In the genomic region with DNA sequence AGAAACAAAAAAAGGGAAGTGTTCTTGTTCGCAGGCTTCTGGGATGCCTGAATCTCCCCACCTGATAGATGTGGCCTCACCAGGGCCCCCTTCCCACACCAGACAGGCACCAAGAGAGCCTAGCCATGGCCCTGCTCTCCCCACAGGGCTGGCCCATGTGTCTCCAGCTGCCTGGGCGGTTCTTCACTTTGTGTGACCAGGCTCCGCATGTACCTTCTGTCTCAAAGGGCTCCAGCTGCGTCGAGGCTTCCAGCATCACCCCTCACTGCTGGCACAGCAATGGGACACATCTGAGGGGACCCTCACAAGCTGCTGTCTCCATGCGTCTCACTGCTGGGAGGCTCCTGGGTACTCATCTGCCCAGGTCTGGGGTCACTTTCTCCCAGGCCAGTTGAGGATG, we compare ENCODE assay signal across 23 cellular contexts.
DNase-seq lines count a peak whose midpoint lies in the region; ATAC-seq and TF ChIP-seq lines count a peak whose summit lies in the region.
"Had no signal": no experiment of that assay in that cellular context is flagged by ENCODE, and none has a peak within 500 bp of the region (broad histone marks: within the 10 kb centered on the region; RNA-seq: fewer than 3 reads in every experiment).

No MANE protein-coding gene starts in this region.

- H2BK12ac ChIP-seq in neuronal stem cell (ENCODE audit: low read length), result no peak overlapping the region

- H3K9ac ChIP-seq in neuronal stem cell (ENCODE audit: low read depth, low read length, poor library complexity), result no peak overlapping the region
- H3K9ac ChIP-seq: BLaER1, SK-N-SH had no signal

- H2AFZ ChIP-seq in neuronal stem cell (ENCODE audit: low read length) (no peak overlapping the region), hepatocyte (no peak overlapping the region)

- no peak overlapping the region for H3K27ac ChIP-seq in left ventricle myocardium inferior (replicated peaks)
- no peak overlapping the region for H3K27ac ChIP-seq in neuronal stem cell (replicated peaks; ENCODE audit: low read length)
- no peak overlapping the region for H3K27ac ChIP-seq in upper lobe of right lung
- no peak overlapping the region for H3K27ac ChIP-seq in hepatocyte
- H3K27ac ChIP-seq: A549, BLaER1 had no signal

- no peaks in the 10 kb centered on the region for H3K9me2 ChIP-seq in hepatocyte (replicated peaks; ENCODE audit: insufficient read depth)
- H3K9me2 ChIP-seq: SK-N-SH had no signal

- WGBS in neuronal stem cell (ENCODE audit: extremely low coverage in 2 of 2, insufficient read length in 2 of 2, insufficient replicate concordance in 1 of 2), 2 donors, result no CpG with 5 or more reads among the region's 6 CpGs
- WGBS in hepatocyte (ENCODE audit: low lambda C conversion rate, missing lambda C conversion rate), result 89% methylated on average over 6 of the region's 6 CpGs

- H2BK120ac ChIP-seq in neuronal stem cell (ENCODE audit: low read depth, low read length), result no peak overlapping the region

- H3K36me3 ChIP-seq in left ventricle myocardium inferior, result no peaks in the 10 kb centered on the region
- no peaks in the 10 kb centered on the region for H3K36me3 ChIP-seq in neuronal stem cell (replicated peaks in 1 of 2; ENCODE audit: control insufficient read depth in 2 of 2, insufficient read depth in 2 of 2, low read length in 2 of 2)
- no peaks in the 10 kb centered on the region for H3K36me3 ChIP-seq in upper lobe of right lung
- H3K36me3 ChIP-seq in hepatocyte (replicated peaks; ENCODE audit: insufficient read depth, low read depth), result no peaks in the 10 kb centered on the region
- H3K36me3 ChIP-seq: BLaER1 had no signal

- H3K4ac ChIP-seq in neuronal stem cell (ENCODE audit: low read length), result no peak overlapping the region

- H3K4me3 ChIP-seq in left ventricle myocardium inferior (no peak overlapping the region), neuronal stem cell (ENCODE audit: low read length in 2 of 2) (no peak overlapping the region), upper lobe of right lung (no peak overlapping the region), hepatocyte (no peak overlapping the region)
- H3K4me3 ChIP-seq: A549, BLaER1, GM12878, K562 had no signal

- no peak overlapping the region for H3K14ac ChIP-seq in neuronal stem cell (ENCODE audit: low read length)

- H4K91ac ChIP-seq in neuronal stem cell (ENCODE audit: low read depth, low read length, poor library complexity), result no peak overlapping the region

- no peaks in the 10 kb centered on the region for H4K20me1 ChIP-seq in hepatocyte (ENCODE audit: insufficient read depth, poor library complexity, severe bottlenecking)
- H4K20me1 ChIP-seq: BLaER1 had no signal

- peak; percentile 74 for DNase-seq in cardiac septum (ENCODE audit: low spot score)
- DNase-seq in left ventricle myocardium inferior, result no peak
- DNase-seq in activated CD8-positive, alpha-beta memory T cell treated with anti-CD3 and anti-CD28 coated beads, Interleukin-2, amount 50 U/mL, for 48 hours, result peak; percentile 35
- no peak for DNase-seq in neuronal stem cell (ENCODE audit: low spot score)
- DNase-seq in upper lobe of right lung, result peak; percentile 35
- no peak for DNase-seq in hepatocyte (ENCODE audit: low spot score)
- DNase-seq in NCI-H1048 (lab: John Stamatoyannopoulos, UW), result no peak
- DNase-seq in NK-92 treated with Interleukin-12 subunit alpha and Interleukin-12 subunit beta, amount 100 ng/mL, for 24 hours (lab: John Stamatoyannopoulos, UW), result no peak
- DNase-seq: Calu3; CD4-positive, alpha-beta memory T cell; DMS53; EL; MV-4-11; NCI-H1417 treated with DMSO at 0.1 percent for 48 hours; NCI-H2029; NCI-H69; OCI-M1; SHP77 treated with DMSO at 0.1 percent for 48 hours; SK-N-SH had no signal

- no peak for TF ChIP-seq CTCF in left ventricle myocardium inferior (IDR thresholded peaks at IDR 0.05; ENCODE audit: borderline replicate concordance)
- TF ChIP-seq CTCF in upper lobe of right lung (IDR thresholded peaks at IDR 0.05), result no peak
- no peak for TF ChIP-seq CTCF in hepatocyte (IDR thresholded peaks at IDR 0.05; ENCODE audit: poor library complexity)

- ATAC-seq in upper lobe of right lung, result no peak
- ATAC-seq: A549, GM12878, K562 had no signal

- no peak overlapping the region for H2AK5ac ChIP-seq in neuronal stem cell (ENCODE audit: low read depth, low read length)

- no peaks in the 10 kb centered on the region for H3K79me2 ChIP-seq in hepatocyte

- H3K4me2 ChIP-seq in neuronal stem cell (ENCODE audit: insufficient read depth, low read length, poor library complexity, severe bottlenecking), result no peak overlapping the region
- no peak overlapping the region for H3K4me2 ChIP-seq in hepatocyte
- H3K4me2 ChIP-seq: A549, BLaER1, SK-N-SH had no signal

- peak overlapping the region; percentile 50 for H3K18ac ChIP-seq in neuronal stem cell (ENCODE audit: low read length)

- H3K27me3 ChIP-seq in left ventricle myocardium inferior (ENCODE audit: low read depth), result no peaks in the 10 kb centered on the region
- no peaks in the 10 kb centered on the region for H3K27me3 ChIP-seq in neuronal stem cell (ENCODE audit: control insufficient read depth in 3 of 3, insufficient read depth in 3 of 3, low read depth in 1 of 3, low read length in 3 of 3)
- no peaks in the 10 kb centered on the region for H3K27me3 ChIP-seq in upper lobe of right lung
- no peaks in the 10 kb centered on the region for H3K27me3 ChIP-seq in hepatocyte
- H3K27me3 ChIP-seq: BLaER1 had no signal

- H2BK5ac ChIP-seq in neuronal stem cell (ENCODE audit: low read length), result no peak overlapping the region

- H3K9me3 ChIP-seq in left ventricle myocardium inferior (replicated peaks), result no peaks in the 10 kb centered on the region
- no peaks in the 10 kb centered on the region for H3K9me3 ChIP-seq in neuronal stem cell (replicated peaks in 1 of 2; ENCODE audit: control insufficient read depth in 2 of 2, insufficient read depth in 1 of 2, low read depth in 1 of 2, low read length in 2 of 2)
- no peaks in the 10 kb centered on the region for H3K9me3 ChIP-seq in upper lobe of right lung
- H3K9me3 ChIP-seq in hepatocyte (ENCODE audit: low read depth), result no peaks in the 10 kb centered on the region
- H3K9me3 ChIP-seq: A549, BLaER1, SK-N-SH had no signal

- H2BK15ac ChIP-seq in neuronal stem cell (ENCODE audit: low read length), result no peak overlapping the region

- H3K79me1 ChIP-seq in neuronal stem cell (ENCODE audit: low read depth, low read length), result no peaks in the 10 kb centered on the region

- H3K4me1 ChIP-seq in left ventricle myocardium inferior (peaks cover 4% of the 10 kb centered on the region), neuronal stem cell (ENCODE audit: control insufficient read depth in 2 of 2, insufficient read depth in 1 of 2, low read depth in 1 of 2, low read length in 2 of 2) (peaks cover 11 to 21% of the 10 kb centered on the region in 2 donors), upper lobe of right lung (no peaks in the 10 kb centered on the region), hepatocyte (ENCODE audit: insufficient read depth) (no peaks in the 10 kb centered on the region)
- H3K4me1 ChIP-seq: A549, BLaER1 had no signal

- H3K23ac ChIP-seq in neuronal stem cell (ENCODE audit: low read depth, low read length, poor library complexity), result peak overlapping the region; percentile 29

- no peak overlapping the region for H4K8ac ChIP-seq in neuronal stem cell (ENCODE audit: low read depth, low read length)

- intact Hi-C loops in cardiac septum (cut with DNase I), result no loop called here
- intact Hi-C loops in left ventricle myocardium inferior (cut with micrococcal nuclease), result no loop called here
- intact Hi-C loops in upper lobe of right lung (cut with DNase I), result no loop called here

Comparison
In these comparisons a context has a peak if more than half of its experiments do, and no peak if none do; other contexts are left out.
1. DNase-seq: peak in cardiac septum (single experiment), activated CD8-positive, alpha-beta memory T cell treated with anti-CD3 and anti-CD28 coated beads, Interleukin-2, amount 50 U/mL, for 48 hours (single experiment) and upper lobe of right lung (single experiment); none in left ventricle myocardium inferior (single experiment), neuronal stem cell (single experiment), hepatocyte (single experiment), NCI-H1048 (single experiment) and NK-92 treated with Interleukin-12 subunit alpha and Interleukin-12 subunit beta, amount 100 ng/mL, for 24 hours (single experiment).